1 cellular context compared by ENCODE assay signal in genomic region chr16:3963203-3963602, GRCh38.
TF ChIP-seq lines count a peak whose summit lies in the region.

No MANE protein-coding gene starts in this region.

TF ChIP-seq in GM23338, 12 proteins besides CTCF, POLR2A, EP300 and RAD21 (continued from another document):
- no peak for TF ChIP-seq ZNF462 (CRISPR knock-in tag; IDR thresholded peaks at IDR 0.05)
- no peak for TF ChIP-seq ZNF331 (CRISPR knock-in tag; IDR thresholded peaks at IDR 0.05; ENCODE audit: low read depth)
- TF ChIP-seq STAT1 (IDR thresholded peaks at IDR 0.05; ENCODE audit: unreplicated experiment) = no peak
